Comparison of ENCODE assay signal across 8 cellular contexts in the genomic region with DNA sequence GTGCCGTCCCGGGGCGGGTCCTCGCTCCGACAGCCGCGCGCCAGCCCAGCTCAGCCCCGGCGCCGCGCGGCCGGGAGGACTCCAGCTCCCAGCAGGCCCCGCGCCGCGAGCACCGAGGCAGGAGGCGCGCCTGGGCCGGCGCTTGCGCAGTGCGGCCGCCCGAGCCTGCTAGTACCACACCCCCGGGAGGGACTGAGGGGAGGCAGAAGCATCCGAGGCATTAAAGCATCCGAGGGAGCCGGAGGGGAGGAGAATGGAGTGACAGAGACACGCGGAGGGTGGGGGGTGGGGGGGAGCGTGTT. TPM values are rescaled to one million over a fixed set of nuclear protein-coding genes. Genes with fewer than 3 reads are reported as not detected.
DNase-seq lines count a peak whose midpoint lies in the region; ATAC-seq and TF ChIP-seq lines count a peak whose summit lies in the region.

GRK5 (plus strand) TSS at position 205 of the 302 bp plus-strand sequence. CDS start 347 bp downstream, outside the sequence.

- WGBS in psoas muscle, 3 donors, result 0 to 1% (median 1%) methylated on average over 12 to 34 of the region's 34 CpGs
- WGBS in urinary bladder, result under 1% methylated on average over 34 of the region's 34 CpGs

- TF ChIP-seq POLR2A in GM15510 (IDR thresholded peaks at IDR 0.05; ENCODE audit: borderline replicate concordance, extremely low read depth, insufficient read length), result peak; percentile 65

- peak; percentile 70 for ATAC-seq in HG02884 (IDR thresholded peaks at IDR 0.05; ENCODE audit: unreplicated experiment)
- peak; percentile 93 for ATAC-seq in left ventricle myocardium superior
- peak; percentile 95 to 97 (median 96) for ATAC-seq in psoas muscle

- H3K4me1 ChIP-seq in psoas muscle, result no peaks in the 10 kb centered on the region
- H3K4me1 ChIP-seq in urinary bladder (ENCODE audit: insufficient read depth), result no peaks in the 10 kb centered on the region

- no peaks in the 10 kb centered on the region for H3K9me3 ChIP-seq in psoas muscle

- peak within 1 kb of the TSS; percentile 84 for H3K27ac ChIP-seq in angular gyrus (ENCODE audit: low read depth, low read length)
- H3K27ac ChIP-seq in psoas muscle, result peak within 1 kb of the TSS; percentile 94
- peak within 1 kb of the TSS; percentile 93 for H3K27ac ChIP-seq in urinary bladder (ENCODE audit: low read depth)

- H3K27me3 ChIP-seq in psoas muscle (ENCODE audit: insufficient read depth in 3 of 3, low read length in 2 of 3), result no peaks in the 10 kb centered on the region

- no peak for TF ChIP-seq CTCF in psoas muscle (IDR thresholded peaks at IDR 0.05)

- H3K36me3 ChIP-seq in psoas muscle (ENCODE audit: insufficient read depth in 1 of 2, low read depth in 1 of 2), result no peaks in the 10 kb centered on the region
- no peaks in the 10 kb centered on the region for H3K36me3 ChIP-seq in urinary bladder (ENCODE audit: insufficient read depth)

- DNase-seq in NCI-H187 (lab: John Stamatoyannopoulos, UW) (peak; percentile 44 to 84), T-helper 2 cell (peak; percentile 87 to 99 (median 95)), left ventricle myocardium superior (peak; percentile 98), psoas muscle (peak; percentile 96)

- intact Hi-C loops in left ventricle myocardium superior (cut with micrococcal nuclease), result loop anchor here (10.0 kb wide), 1 partner anchor 207 kb away; no protein-coding TSS in a partner anchor
- intact Hi-C loops in psoas muscle (cut with DNase I), result loop anchor here in 1 of 2 donors (5.0 kb wide), 1 partner anchor 90 kb away; no protein-coding TSS in a partner anchor

- H3K4me3 ChIP-seq in psoas muscle (peak within 1 kb of the TSS; percentile 87), urinary bladder (ENCODE audit: low read depth, low read length) (peak within 1 kb of the TSS; percentile 69)

RNA-seq across cellular contexts. Expression of gene GRK5, which starts in this region (rescaled TPM):
- total RNA-seq in left ventricle myocardium superior (43.4 TPM), psoas muscle (10 to 100 TPM in 2 of 4 donors, 1 to 10 TPM in 2; 8.0 to 15.5 (median 10.1) TPM), urinary bladder (23.8 TPM)
- polyA plus RNA-seq in psoas muscle (1 to 10 TPM; 7.0 to 7.7 (median 7.3) TPM), urinary bladder (27.0 TPM)

Comparison
In these comparisons a context has a peak if more than half of its experiments do, and no peak if none do; other contexts are left out.
1. Peak in every context shown above with its lines: DNase-seq, ATAC-seq, H3K4me3 ChIP-seq and H3K27ac ChIP-seq.